Comparison of ENCODE assay signal across 8 cellular contexts in the genomic region with DNA sequence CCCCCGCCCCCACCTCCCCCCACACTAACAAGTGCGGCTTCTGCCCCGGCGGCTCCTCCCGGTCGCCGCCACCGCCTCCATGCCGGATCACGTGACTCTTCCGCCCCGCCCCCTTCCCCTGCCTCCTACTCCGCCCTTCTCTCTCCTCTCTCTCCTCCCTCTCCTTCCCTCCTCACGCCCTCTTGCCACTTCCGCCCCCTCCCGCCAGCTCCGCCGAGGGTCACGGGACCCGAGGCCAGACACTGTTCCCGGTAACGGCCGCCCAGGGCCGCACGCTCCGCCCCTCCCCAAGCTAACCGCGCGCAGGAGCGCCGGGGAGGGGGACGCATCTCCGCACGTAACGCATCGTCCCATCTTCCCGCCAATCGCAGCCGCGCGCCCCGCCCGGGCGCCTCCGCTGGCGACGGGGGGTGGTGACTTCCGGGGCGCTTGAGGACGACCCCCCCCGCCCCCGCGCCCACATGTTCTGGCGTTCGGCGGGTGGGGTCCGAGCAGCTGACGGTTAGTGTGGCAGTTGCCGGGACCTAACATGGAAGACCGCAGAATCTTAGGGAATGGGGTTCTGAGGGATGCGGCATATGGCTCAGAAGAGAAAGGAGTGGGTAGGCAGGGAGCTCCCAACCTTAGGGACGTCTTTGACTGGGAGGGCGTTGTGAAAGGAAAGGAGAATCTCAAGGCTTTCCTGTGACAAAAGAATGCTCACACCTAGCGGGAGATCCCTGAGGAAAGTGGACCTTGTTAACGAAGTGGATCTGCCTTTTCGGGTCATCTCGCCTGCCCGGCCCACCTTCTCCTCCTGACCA. TPM values are rescaled to one million over a fixed set of nuclear protein-coding genes. Genes with fewer than 3 reads are reported as not detected.
A peak's percentile ranks its signal among the peaks of the same experiment; 100 is the strongest.
DNase-seq lines count a peak whose midpoint lies in the region; ATAC-seq and TF ChIP-seq lines count a peak whose summit lies in the region.

A gene with protein sequence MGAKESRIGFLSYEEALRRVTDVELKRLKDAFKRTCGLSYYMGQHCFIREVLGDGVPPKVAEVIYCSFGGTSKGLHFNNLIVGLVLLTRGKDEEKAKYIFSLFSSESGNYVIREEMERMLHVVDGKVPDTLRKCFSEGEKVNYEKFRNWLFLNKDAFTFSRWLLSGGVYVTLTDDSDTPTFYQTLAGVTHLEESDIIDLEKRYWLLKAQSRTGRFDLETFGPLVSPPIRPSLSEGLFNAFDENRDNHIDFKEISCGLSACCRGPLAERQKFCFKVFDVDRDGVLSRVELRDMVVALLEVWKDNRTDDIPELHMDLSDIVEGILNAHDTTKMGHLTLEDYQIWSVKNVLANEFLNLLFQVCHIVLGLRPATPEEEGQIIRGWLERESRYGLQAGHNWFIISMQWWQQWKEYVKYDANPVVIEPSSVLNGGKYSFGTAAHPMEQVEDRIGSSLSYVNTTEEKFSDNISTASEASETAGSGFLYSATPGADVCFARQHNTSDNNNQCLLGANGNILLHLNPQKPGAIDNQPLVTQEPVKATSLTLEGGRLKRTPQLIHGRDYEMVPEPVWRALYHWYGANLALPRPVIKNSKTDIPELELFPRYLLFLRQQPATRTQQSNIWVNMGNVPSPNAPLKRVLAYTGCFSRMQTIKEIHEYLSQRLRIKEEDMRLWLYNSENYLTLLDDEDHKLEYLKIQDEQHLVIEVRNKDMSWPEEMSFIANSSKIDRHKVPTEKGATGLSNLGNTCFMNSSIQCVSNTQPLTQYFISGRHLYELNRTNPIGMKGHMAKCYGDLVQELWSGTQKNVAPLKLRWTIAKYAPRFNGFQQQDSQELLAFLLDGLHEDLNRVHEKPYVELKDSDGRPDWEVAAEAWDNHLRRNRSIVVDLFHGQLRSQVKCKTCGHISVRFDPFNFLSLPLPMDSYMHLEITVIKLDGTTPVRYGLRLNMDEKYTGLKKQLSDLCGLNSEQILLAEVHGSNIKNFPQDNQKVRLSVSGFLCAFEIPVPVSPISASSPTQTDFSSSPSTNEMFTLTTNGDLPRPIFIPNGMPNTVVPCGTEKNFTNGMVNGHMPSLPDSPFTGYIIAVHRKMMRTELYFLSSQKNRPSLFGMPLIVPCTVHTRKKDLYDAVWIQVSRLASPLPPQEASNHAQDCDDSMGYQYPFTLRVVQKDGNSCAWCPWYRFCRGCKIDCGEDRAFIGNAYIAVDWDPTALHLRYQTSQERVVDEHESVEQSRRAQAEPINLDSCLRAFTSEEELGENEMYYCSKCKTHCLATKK (N-terminal part only) (minus strand): TSS at position 92 of the 803 bp plus-strand sequence. CDS start 194 bp downstream, outside the sequence.

- 0 out of 2 replicates have a peak, but pooled peaks cover 3% of the 10 kb centered on the region for H3K27me3 ChIP-seq in DOHH2 (ENCODE audit: control insufficient read depth, low read length)
- no peaks in the 10 kb centered on the region for H3K27me3 ChIP-seq in Karpas-422 (ENCODE audit: low read length)
- no peaks in the 10 kb centered on the region for H3K27me3 ChIP-seq in fibroblast of lung (ENCODE audit: control insufficient read depth, insufficient read depth, low read length)

- H3K27ac Mint-ChIP-seq in naive thymus-derived CD8-positive, alpha-beta T cell, result peak within 1 kb of the TSS; percentile 93 to 99 (median 98)

- no peaks in the 10 kb centered on the region for H3K9me3 Mint-ChIP-seq in naive thymus-derived CD8-positive, alpha-beta T cell

- H3K36me3 Mint-ChIP-seq in naive thymus-derived CD8-positive, alpha-beta T cell, result no peaks in the 10 kb centered on the region

- H3F3A ChIP-seq in DOHH2 (ENCODE audit: control insufficient read depth, insufficient read depth), result 0 out of 2 replicates have a peak, but pooled peaks cover 13% of the 10 kb centered on the region

- POLR2A ChIA-PET in naive thymus-derived CD8-positive, alpha-beta T cell (lab: Charles Lee), result interaction anchor here (0.7 to 1.4 kb wide), 9 partner anchors 8 to 1285 kb away, joined by 3 to 9 read pairs (median 4); a partner anchor contains a TSS

- no peaks in the 10 kb centered on the region for H3K9me2 ChIP-seq in DOHH2 (replicated peaks; ENCODE audit: control insufficient read depth, low read length)
- H3K9me2 ChIP-seq in Karpas-422 (replicated peaks; ENCODE audit: insufficient read depth, low read length), result no peaks in the 10 kb centered on the region

- peaks cover 23 to 71% (median 43%) of the 10 kb centered on the region in 4 donors for H3K4me1 Mint-ChIP-seq in naive thymus-derived CD8-positive, alpha-beta T cell

- H3K9me3 ChIP-seq in DOHH2 (ENCODE audit: control insufficient read depth, insufficient read depth, low read length), result no peaks in the 10 kb centered on the region
- no peaks in the 10 kb centered on the region for H3K9me3 ChIP-seq in Karpas-422 (ENCODE audit: low read length)
- H3K9me3 ChIP-seq in fibroblast of lung (ENCODE audit: control insufficient read depth, insufficient read depth, low read depth, low read length), result no peaks in the 10 kb centered on the region

- peak; percentile 78 for ATAC-seq in GM21786 (IDR thresholded peaks at IDR 0.05; ENCODE audit: unreplicated experiment)
- peak; percentile 87 to 90 for ATAC-seq in naive thymus-derived CD8-positive, alpha-beta T cell

- H3K27ac ChIP-seq in DOHH2 (ENCODE audit: low read depth, low read length) (peak within 1 kb of the TSS; percentile 55), Karpas-422 (ENCODE audit: low read length) (peak within 1 kb of the TSS; percentile 66), fibroblast of lung (ENCODE audit: insufficient read depth, low read length) (peak within 1 kb of the TSS; percentile 99)

- H3K4me3 ChIP-seq in DOHH2 (ENCODE audit: low read length) (peak within 1 kb of the TSS; percentile 86), Karpas-422 (ENCODE audit: low read length) (peak within 1 kb of the TSS; percentile 89), fibroblast of lung (replicated peaks in 1 of 4; ENCODE audit: control extremely low read depth in 1 of 4, insufficient read depth in 1 of 4, low read depth in 3 of 4, low read length in 4 of 4) (peak within 1 kb of the TSS; percentile 89 to 95 (median 92))

- no peaks in the 10 kb centered on the region for H3K27me3 Mint-ChIP-seq in naive thymus-derived CD8-positive, alpha-beta T cell

- H3K9ac ChIP-seq in Karpas-422 (ENCODE audit: low read length), result peak within 1 kb of the TSS; percentile 95
- peak within 1 kb of the TSS; percentile 94 for H3K9ac ChIP-seq in fibroblast of lung (ENCODE audit: insufficient read depth, low read length)

- H3K79me2 ChIP-seq in DOHH2 (ENCODE audit: control insufficient read depth, low read length), result peaks cover 48% of the 10 kb centered on the region
- peaks cover 43% of the 10 kb centered on the region for H3K79me2 ChIP-seq in Karpas-422 (ENCODE audit: low read length)
- peaks cover 43% of the 10 kb centered on the region for H3K79me2 ChIP-seq in fibroblast of lung (ENCODE audit: control insufficient read depth, insufficient read depth, low read length)

- peaks cover 23% of the 10 kb centered on the region for H3K4me1 ChIP-seq in DOHH2 (ENCODE audit: control insufficient read depth, low read length)
- peaks cover 39% of the 10 kb centered on the region for H3K4me1 ChIP-seq in Karpas-422 (ENCODE audit: low read length)
- H3K4me1 ChIP-seq in fibroblast of lung (ENCODE audit: control insufficient read depth, extremely low read depth, insufficient read depth, low read length), result no peaks in the 10 kb centered on the region

- H3K4me2 ChIP-seq in DOHH2 (ENCODE audit: low read length) (peak within 1 kb of the TSS; percentile 77), Karpas-422 (ENCODE audit: low read depth, low read length, poor library complexity, severe bottlenecking) (peak within 1 kb of the TSS; percentile 70), fibroblast of lung (ENCODE audit: extremely low read depth, insufficient read depth, low read length) (peak within 1 kb of the TSS; percentile 92)

- TF ChIP-seq CTCF in DOHH2 (IDR thresholded peaks at IDR 0.05; ENCODE audit: low read depth, low read length, poor library complexity, severe bottlenecking) (no peak), fibroblast of lung (conservative IDR thresholded peaks at IDR 0.05 in 1 of 2, IDR thresholded peaks at IDR 0.05 in 1 of 2; ENCODE audit: low read depth in 1 of 2, low read length in 2 of 2) (peak in 1 of 2 donors; percentile 13)

- peak within 1 kb of the TSS; percentile 92 to 97 (median 97) for H3K4me3 Mint-ChIP-seq in naive thymus-derived CD8-positive, alpha-beta T cell

- DNase-seq in Karpas-422, result peak; percentile 98
- DNase-seq in RPMI7951 (ENCODE audit: low read depth), result peak; percentile 96
- peak; percentile 96 to 98 for DNase-seq in activated T-helper 1 cell treated with anti-CD3 and anti-CD28 coated beads, Interleukin-2, amount 50 U/mL, for 16 hours (ENCODE audit: low read depth in 1 of 2, low spot score in 1 of 2)
- peak; percentile 98 for DNase-seq in fibroblast of lung (ENCODE audit: low read depth in 2 of 2)
- peak; percentile 93 to 99 (median 96) for DNase-seq in naive thymus-derived CD8-positive, alpha-beta T cell
- peak; percentile 93 to 99 (median 96) for DNase-seq in stimulated activated naive CD4-positive, alpha-beta T cell (lab: John Stamatoyannopoulos, UW)

- no peaks in the 10 kb centered on the region for H4K20me1 ChIP-seq in DOHH2 (ENCODE audit: control insufficient read depth, insufficient read depth, low read depth, low read length)
- no peaks in the 10 kb centered on the region for H4K20me1 ChIP-seq in Karpas-422 (ENCODE audit: insufficient read depth, low read depth, low read length)
- peaks cover 2% of the 10 kb centered on the region for H4K20me1 ChIP-seq in fibroblast of lung (ENCODE audit: control insufficient read depth, extremely low read depth, insufficient read depth, low read length)

- peak within 1 kb of the TSS; percentile 33 for H2AFZ ChIP-seq in Karpas-422 (ENCODE audit: low read length)
- H2AFZ ChIP-seq in fibroblast of lung (ENCODE audit: low read length), result peak within 1 kb of the TSS; percentile 68

- H3K36me3 ChIP-seq in DOHH2 (ENCODE audit: control insufficient read depth, low read length) (peaks cover 4% of the 10 kb centered on the region; the same call in 1 of the 2 replicates), Karpas-422 (ENCODE audit: insufficient read depth, low read length) (no peaks in the 10 kb centered on the region), fibroblast of lung (ENCODE audit: control insufficient read depth, insufficient read depth, low read length) (no peaks in the 10 kb centered on the region)

RNA-seq across cellular contexts. Expression of the gene that starts here (rescaled TPM):
- total RNA-seq in Karpas-422 (2014; rRNA removed; shearing (Covaris generic); ENCODE audit: low replicate concordance), result 48.1 and 81.0 TPM in 2 replicates
- total RNA-seq in RPMI7951 (2014; rRNA removed; shearing (Covaris generic)), result 21.4 and 25.0 TPM in 2 replicates
- total RNA-seq in fibroblast of lung, result 61.6 and 82.7 TPM in 2 replicates
- 40.0 and 40.1 TPM in 2 replicates for polyA plus RNA-seq in fibroblast of lung
- 39.8 and 42.1 TPM in 2 replicates for polyA plus RNA-seq in fibroblast of lung (2012)
- polyA minus RNA-seq in fibroblast of lung (ENCODE audit: low replicate concordance), result 20.4 and 45.0 TPM in 2 replicates
- total RNA-seq in naive thymus-derived CD8-positive, alpha-beta T cell, result 10 to 100 TPM; 35.9 to 36.6 TPM
- polyA plus RNA-seq in naive thymus-derived CD8-positive, alpha-beta T cell, result 1 to 10 TPM; 3.9 to 5.6 (median 5.4) TPM

Comparison
In these comparisons a context has a peak if more than half of its experiments do, and no peak if none do; other contexts are left out.
1. Peak in every context shown above with its lines: DNase-seq, ATAC-seq, H3K4me3 ChIP-seq and H3K27ac ChIP-seq.